In the genomic region with DNA sequence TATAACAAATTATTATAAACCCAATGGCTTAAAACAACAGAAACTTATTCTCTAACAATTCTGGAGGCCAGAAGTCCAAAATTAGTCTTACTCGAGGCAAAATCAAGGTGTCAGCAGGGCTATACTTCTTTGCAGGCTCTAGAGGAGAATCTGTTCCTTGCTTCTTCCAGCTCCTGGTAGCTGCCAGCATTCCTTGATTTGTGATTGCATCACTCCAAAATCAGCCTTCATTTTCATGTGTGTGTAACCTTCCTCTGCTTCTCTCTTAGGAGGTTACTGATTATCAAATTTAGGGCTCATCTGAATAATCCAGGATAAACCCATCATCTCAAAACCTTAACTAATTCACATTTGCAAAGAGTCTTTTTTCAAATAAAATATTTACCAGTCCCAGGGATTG, we compare ENCODE assay signal across 3 cellular contexts.
TF ChIP-seq lines count a peak whose summit lies in the region.

No MANE protein-coding gene starts in this region.

TF ChIP-seq in HepG2, 621 proteins besides CTCF, POLR2A, EP300 and RAD21:
- TF ChIP-seq ZKSCAN8 (CRISPR knock-in tag; IDR thresholded peaks at IDR 0.05; ENCODE audit: borderline replicate concordance), result no peak
- TF ChIP-seq CEBPB (IDR thresholded peaks at IDR 0.05; ENCODE audit: borderline replicate concordance, low read depth, low read length), result peak; percentile 41; the same call in 1 of the 2 replicates
TF ChIP-seq in HepG2: peak in this region for 1.

TF ChIP-seq in IMR-90, 13 proteins besides CTCF, POLR2A, EP300 and RAD21:
- TF ChIP-seq CEBPB (IDR thresholded peaks at IDR 0.05; ENCODE audit: low read depth, low read length) (peak; percentile 55), RCOR1 (IDR thresholded peaks at IDR 0.05; ENCODE audit: insufficient replicate concordance, low read length) (no peak), CHD1 (IDR thresholded peaks at IDR 0.05; ENCODE audit: low read depth, low read length) (no peak)

TF ChIP-seq in H1, 55 proteins besides CTCF, POLR2A, EP300 and RAD21:
- TF ChIP-seq CEBPB (IDR thresholded peaks at IDR 0.05; ENCODE audit: low read depth, low read length), result peak; percentile 52; the same call in 1 of the 2 replicates
- no peak for TF ChIP-seq FOSL1 (IDR thresholded peaks at IDR 0.05; ENCODE audit: insufficient read depth, low read depth, low read length)
